Comparison of ENCODE assay signal across 8 cellular contexts in genomic region chr19:56111601-56112312, GRCh38. TPM values are rescaled to one million over a fixed set of nuclear protein-coding genes. Genes with fewer than 3 reads are reported as not detected.
DNase-seq lines count a peak whose midpoint lies in the region; ATAC-seq and TF ChIP-seq lines count a peak whose summit lies in the region.

No MANE protein-coding gene starts in this region.

- no peaks in the 10 kb centered on the region for H3K27me3 Mint-ChIP-seq in activated T-helper 2 cell treated with anti-CD3 and anti-CD28 coated beads, Interferon-gamma antibody, Interleukin-2, Interleukin-4, amounts not matched to agents 10 μg/mL and 5 μg/mL and 100 μg/mL, durations not matched to agents 14 hours and 24 hours and 36 hours (ENCODE audit: low read depth)

- peak; percentile 21 for TF ChIP-seq POLR2A in GM19099 (IDR thresholded peaks at IDR 0.05; ENCODE audit: extremely low read depth, insufficient read length, low read depth)

- peaks cover 32% of the 10 kb centered on the region for H3K4me1 Mint-ChIP-seq in activated T-helper 2 cell treated with anti-CD3 and anti-CD28 coated beads, Interferon-gamma antibody, Interleukin-2, Interleukin-4, amounts not matched to agents 10 μg/mL and 5 μg/mL and 100 μg/mL, durations not matched to agents 14 hours and 24 hours and 36 hours (ENCODE audit: low read depth)

- no peaks in the 10 kb centered on the region for H3K9me3 Mint-ChIP-seq in activated T-helper 2 cell treated with anti-CD3 and anti-CD28 coated beads, Interferon-gamma antibody, Interleukin-2, Interleukin-4, amounts not matched to agents 10 μg/mL and 5 μg/mL and 100 μg/mL, durations not matched to agents 14 hours and 24 hours and 36 hours

- no peak overlapping the region for H3K27ac Mint-ChIP-seq in activated T-helper 2 cell treated with anti-CD3 and anti-CD28 coated beads, Interferon-gamma antibody, Interleukin-2, Interleukin-4, amounts not matched to agents 10 μg/mL and 5 μg/mL and 100 μg/mL, durations not matched to agents 14 hours and 24 hours and 36 hours

- DNase-seq in A172 (ENCODE audit: low spot score) = peak; percentile 37
- peak; percentile 44 for DNase-seq in activated CD8-positive, alpha-beta memory T cell treated with anti-CD3 and anti-CD28 coated beads, Interleukin-2, amount 50 U/mL, for 4 hours
- peak; percentile 33 for DNase-seq in kidney glomerular epithelial cell (lab: John Stamatoyannopoulos, UW)
- DNase-seq in stimulated activated CD4-positive, alpha-beta T cell treated with anti-CD3 and anti-CD28 coated beads, Interleukin-4, amount 100 ng/mL, for 1 hour = peak; percentile 28
- DNase-seq in activated T-helper 2 cell treated with anti-CD3 and anti-CD28 coated beads, Interferon-gamma antibody, Interleukin-2, Interleukin-4, amounts not matched to agents 10 μg/mL and 5 μg/mL and 100 μg/mL, durations not matched to agents 14 hours and 24 hours and 36 hours (ENCODE audit: low spot score) = no peak
- DNase-seq in HuH-7 (ENCODE audit: low spot score) = no peak

- H3K36me3 Mint-ChIP-seq in activated T-helper 2 cell treated with anti-CD3 and anti-CD28 coated beads, Interferon-gamma antibody, Interleukin-2, Interleukin-4, amounts not matched to agents 10 μg/mL and 5 μg/mL and 100 μg/mL, durations not matched to agents 14 hours and 24 hours and 36 hours (ENCODE audit: low read depth) = peaks cover 5% of the 10 kb centered on the region

- intact Hi-C loops in activated T-helper 2 cell treated with anti-CD3 and anti-CD28 coated beads, Interferon-gamma antibody, Interleukin-2, Interleukin-4, amounts not matched to agents 10 μg/mL and 5 μg/mL and 100 μg/mL, durations not matched to agents 14 hours and 24 hours and 36 hours (cut with micrococcal nuclease) = no loop called here

- no peak overlapping the region for H3K4me3 Mint-ChIP-seq in activated T-helper 2 cell treated with anti-CD3 and anti-CD28 coated beads, Interferon-gamma antibody, Interleukin-2, Interleukin-4, amounts not matched to agents 10 μg/mL and 5 μg/mL and 100 μg/mL, durations not matched to agents 14 hours and 24 hours and 36 hours (ENCODE audit: low read depth)

- peak; percentile 62 for ATAC-seq in HG03469 (IDR thresholded peaks at IDR 0.05; ENCODE audit: unreplicated experiment)

RNA-seq across cellular contexts. Expression of gene ZNF787, which starts 9.3 kb away (rescaled TPM):
- total RNA-seq in A172 (2014; rRNA removed; shearing (Covaris generic)) = 18.1 and 44.8 TPM in 2 replicates
- 35.7 and 37.8 TPM in 2 replicates for total RNA-seq in activated T-helper 2 cell treated with anti-CD3 and anti-CD28 coated beads, Interferon-gamma antibody, Interleukin-2, Interleukin-4, amounts not matched to agents 10 μg/mL and 5 μg/mL and 100 μg/mL, durations not matched to agents 14 hours and 24 hours and 36 hours

RNA-seq across cellular contexts. Expression of gene ZNF444, which starts 29.3 kb away (rescaled TPM):
- 27.5 and 29.4 TPM in 2 replicates for total RNA-seq in A172 (2014; rRNA removed; shearing (Covaris generic))
- 30.3 and 35.5 TPM in 2 replicates for total RNA-seq in activated T-helper 2 cell treated with anti-CD3 and anti-CD28 coated beads, Interferon-gamma antibody, Interleukin-2, Interleukin-4, amounts not matched to agents 10 μg/mL and 5 μg/mL and 100 μg/mL, durations not matched to agents 14 hours and 24 hours and 36 hours

Comparison
In these comparisons a context has a peak if more than half of its experiments do, and no peak if none do; other contexts are left out.
1. DNase-seq: peak in A172 (single experiment), activated CD8-positive, alpha-beta memory T cell treated with anti-CD3 and anti-CD28 coated beads, Interleukin-2, amount 50 U/mL, for 4 hours (single experiment), kidney glomerular epithelial cell (single experiment) and stimulated activated CD4-positive, alpha-beta T cell treated with anti-CD3 and anti-CD28 coated beads, Interleukin-4, amount 100 ng/mL, for 1 hour (single experiment); none in activated T-helper 2 cell treated with anti-CD3 and anti-CD28 coated beads, Interferon-gamma antibody, Interleukin-2, Interleukin-4, amounts not matched to agents 10 μg/mL and 5 μg/mL and 100 μg/mL, durations not matched to agents 14 hours and 24 hours and 36 hours (single experiment) and HuH-7 (single experiment).